In genomic region chr2:102421890-102422759, GRCh38 we compare ENCODE assay signal across 1 cellular context.
TF ChIP-seq lines count a peak whose summit lies in the region.

No MANE protein-coding gene starts in this region.

TF ChIP-seq in K562, 482 proteins besides CTCF, POLR2A, EP300 and RAD21 (continues in another document):
- TF ChIP-seq, protein P1, sequence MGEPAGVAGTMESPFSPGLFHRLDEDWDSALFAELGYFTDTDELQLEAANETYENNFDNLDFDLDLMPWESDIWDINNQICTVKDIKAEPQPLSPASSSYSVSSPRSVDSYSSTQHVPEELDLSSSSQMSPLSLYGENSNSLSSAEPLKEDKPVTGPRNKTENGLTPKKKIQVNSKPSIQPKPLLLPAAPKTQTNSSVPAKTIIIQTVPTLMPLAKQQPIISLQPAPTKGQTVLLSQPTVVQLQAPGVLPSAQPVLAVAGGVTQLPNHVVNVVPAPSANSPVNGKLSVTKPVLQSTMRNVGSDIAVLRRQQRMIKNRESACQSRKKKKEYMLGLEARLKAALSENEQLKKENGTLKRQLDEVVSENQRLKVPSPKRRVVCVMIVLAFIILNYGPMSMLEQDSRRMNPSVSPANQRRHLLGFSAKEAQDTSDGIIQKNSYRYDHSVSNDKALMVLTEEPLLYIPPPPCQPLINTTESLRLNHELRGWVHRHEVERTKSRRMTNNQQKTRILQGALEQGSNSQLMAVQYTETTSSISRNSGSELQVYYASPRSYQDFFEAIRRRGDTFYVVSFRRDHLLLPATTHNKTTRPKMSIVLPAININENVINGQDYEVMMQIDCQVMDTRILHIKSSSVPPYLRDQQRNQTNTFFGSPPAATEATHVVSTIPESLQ (CRISPR knock-in tag; IDR thresholded peaks at IDR 0.05) = no peak
- no peak for TF ChIP-seq ZNF830 (CRISPR knock-in tag; IDR thresholded peaks at IDR 0.05)
- TF ChIP-seq KDM4B (IDR thresholded peaks at IDR 0.05; ENCODE audit: borderline replicate concordance in 2 of 2, low read depth in 1 of 2) = no peak
- no peak for TF ChIP-seq RBM39 (optimal IDR thresholded peaks at IDR 0.05; ENCODE audit: low read depth, low read length)
- TF ChIP-seq PHB2 (IDR thresholded peaks at IDR 0.05; ENCODE audit: low read depth) = no peak
- no peak for TF ChIP-seq ARID2 (IDR thresholded peaks at IDR 0.05)
- TF ChIP-seq PBX2 (CRISPR knock-in tag; IDR thresholded peaks at IDR 0.05; ENCODE audit: low read depth) = no peak
- TF ChIP-seq PBX2 (tag; conservative IDR thresholded peaks at IDR 0.05; ENCODE audit: low read depth) = no peak
- no peak for TF ChIP-seq BRF2 (IDR thresholded peaks at IDR 0.05; ENCODE audit: borderline replicate concordance, insufficient read depth, insufficient read length)
- no peak for TF ChIP-seq ZNF586 (CRISPR knock-in tag; conservative IDR thresholded peaks at IDR 0.05)
- 0 out of 2 replicates have a peak, but pooled peaks have one; percentile 5 for TF ChIP-seq MAFG (tag; conservative IDR thresholded peaks at IDR 0.05)
- TF ChIP-seq TAF1 (IDR thresholded peaks at IDR 0.05; ENCODE audit: control insufficient read depth, extremely low read depth, insufficient read depth, low read length, severe bottlenecking) = no peak
- TF ChIP-seq, protein P2, sequence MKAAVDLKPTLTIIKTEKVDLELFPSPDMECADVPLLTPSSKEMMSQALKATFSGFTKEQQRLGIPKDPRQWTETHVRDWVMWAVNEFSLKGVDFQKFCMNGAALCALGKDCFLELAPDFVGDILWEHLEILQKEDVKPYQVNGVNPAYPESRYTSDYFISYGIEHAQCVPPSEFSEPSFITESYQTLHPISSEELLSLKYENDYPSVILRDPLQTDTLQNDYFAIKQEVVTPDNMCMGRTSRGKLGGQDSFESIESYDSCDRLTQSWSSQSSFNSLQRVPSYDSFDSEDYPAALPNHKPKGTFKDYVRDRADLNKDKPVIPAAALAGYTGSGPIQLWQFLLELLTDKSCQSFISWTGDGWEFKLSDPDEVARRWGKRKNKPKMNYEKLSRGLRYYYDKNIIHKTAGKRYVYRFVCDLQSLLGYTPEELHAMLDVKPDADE (conservative IDR thresholded peaks at IDR 0.05; ENCODE audit: control insufficient read depth, low read depth, low read length) = no peak
- peak; percentile 40 for TF ChIP-seq ZFP36 (IDR thresholded peaks at IDR 0.05; ENCODE audit: low read depth, low read length, partially characterized antibody)
- TF ChIP-seq, protein P3, sequence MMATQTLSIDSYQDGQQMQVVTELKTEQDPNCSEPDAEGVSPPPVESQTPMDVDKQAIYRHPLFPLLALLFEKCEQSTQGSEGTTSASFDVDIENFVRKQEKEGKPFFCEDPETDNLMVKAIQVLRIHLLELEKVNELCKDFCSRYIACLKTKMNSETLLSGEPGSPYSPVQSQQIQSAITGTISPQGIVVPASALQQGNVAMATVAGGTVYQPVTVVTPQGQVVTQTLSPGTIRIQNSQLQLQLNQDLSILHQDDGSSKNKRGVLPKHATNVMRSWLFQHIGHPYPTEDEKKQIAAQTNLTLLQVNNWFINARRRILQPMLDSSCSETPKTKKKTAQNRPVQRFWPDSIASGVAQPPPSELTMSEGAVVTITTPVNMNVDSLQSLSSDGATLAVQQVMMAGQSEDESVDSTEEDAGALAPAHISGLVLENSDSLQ (IDR thresholded peaks at IDR 0.05) = no peak
- TF ChIP-seq SIX5 (IDR thresholded peaks at IDR 0.05; ENCODE audit: borderline replicate concordance in 1 of 2, insufficient read depth in 1 of 2, low read depth in 1 of 2, low read length in 2 of 2) = no peak
- no peak for TF ChIP-seq ZSCAN32 (CRISPR knock-in tag; IDR thresholded peaks at IDR 0.05)
- TF ChIP-seq ARID1B (IDR thresholded peaks at IDR 0.05) = peak; percentile 90
- peak; percentile 73; the same call in 1 of the 2 replicates for TF ChIP-seq SMARCE1 (IDR thresholded peaks at IDR 0.05)
- peak; percentile 94 for TF ChIP-seq L3MBTL2 (IDR thresholded peaks at IDR 0.05)
- TF ChIP-seq SREBF1 (IDR thresholded peaks at IDR 0.05; ENCODE audit: borderline replicate concordance, low read depth, low read length) = no peak
- 0 out of 2 replicates have a peak, but pooled peaks have one; percentile 66 for TF ChIP-seq ZNF197 (CRISPR knock-in tag; IDR thresholded peaks at IDR 0.05; ENCODE audit: low read depth)
- TF ChIP-seq RREB1 (CRISPR knock-in tag; IDR thresholded peaks at IDR 0.05) = peak; percentile 81; the same call in 1 of the 2 replicates
- no peak for TF ChIP-seq ZFPM2 (CRISPR knock-in tag; IDR thresholded peaks at IDR 0.05)
- no peak for TF ChIP-seq USF2 (CRISPR knock-in tag; IDR thresholded peaks at IDR 0.05)
- no peak for TF ChIP-seq ZNF512 (tag; IDR thresholded peaks at IDR 0.05)
- no peak for TF ChIP-seq ARHGAP35 (IDR thresholded peaks at IDR 0.05; ENCODE audit: partially characterized antibody)
- no peak for TF ChIP-seq RAD51 (IDR thresholded peaks at IDR 0.05; ENCODE audit: borderline replicate concordance, low read depth)
- peak in 1 of 2 experiments; percentile 21; a peak in 1 of 4 replicates for TF ChIP-seq KDM1A (IDR thresholded peaks at IDR 0.05)
- TF ChIP-seq, protein P4, sequence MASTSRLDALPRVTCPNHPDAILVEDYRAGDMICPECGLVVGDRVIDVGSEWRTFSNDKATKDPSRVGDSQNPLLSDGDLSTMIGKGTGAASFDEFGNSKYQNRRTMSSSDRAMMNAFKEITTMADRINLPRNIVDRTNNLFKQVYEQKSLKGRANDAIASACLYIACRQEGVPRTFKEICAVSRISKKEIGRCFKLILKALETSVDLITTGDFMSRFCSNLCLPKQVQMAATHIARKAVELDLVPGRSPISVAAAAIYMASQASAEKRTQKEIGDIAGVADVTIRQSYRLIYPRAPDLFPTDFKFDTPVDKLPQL (IDR thresholded peaks at IDR 0.05; ENCODE audit: extremely low read depth, insufficient read length) = no peak
- TF ChIP-seq PCBP1 (IDR thresholded peaks at IDR 0.05; ENCODE audit: low read depth, low read length, poor library complexity, severe bottlenecking) = no peak
- TF ChIP-seq LARP7 (IDR thresholded peaks at IDR 0.05) = no peak
- no peak for TF ChIP-seq TRIM28 (IDR thresholded peaks at IDR 0.05)
- TF ChIP-seq ZMIZ1 (IDR thresholded peaks at IDR 0.05; ENCODE audit: low read depth in 2 of 2, low read length in 2 of 2) = 0 out of 4 replicates have a peak, but pooled peaks of 1 of the 2 experiments have one; percentile 51
- no peak for TF ChIP-seq E2F3 (CRISPR knock-in tag; IDR thresholded peaks at IDR 0.05)
- no peak for TF ChIP-seq ZNF324 (CRISPR knock-in tag; IDR thresholded peaks at IDR 0.05)
- no peak for TF ChIP-seq MYBL2 (IDR thresholded peaks at IDR 0.05; ENCODE audit: low read depth)
- no peak for TF ChIP-seq MYBL2 (CRISPR knock-in tag; IDR thresholded peaks at IDR 0.05; ENCODE audit: borderline replicate concordance)
- peak; percentile 68; the same call in 1 of the 2 replicates for TF ChIP-seq NBN (IDR thresholded peaks at IDR 0.05; ENCODE audit: low read depth)
- no peak for TF ChIP-seq NCOA4 (IDR thresholded peaks at IDR 0.05; ENCODE audit: partially characterized antibody)
